ENCODE assay signal across 1 cellular context in genomic region chr2:63055510-63056308, GRCh38.
A peak's percentile ranks its signal among the peaks of the same experiment; 100 is the strongest.
TF ChIP-seq lines count a peak whose summit lies in the region.

No MANE protein-coding gene starts in this region.

TF ChIP-seq in H1, 55 proteins besides CTCF, POLR2A, EP300 and RAD21 (continued from another document):
- TF ChIP-seq EZH2 (IDR thresholded peaks at IDR 0.05; ENCODE audit: low read depth, low read length, severe bottlenecking) (peak; percentile 93), E2F6 (IDR thresholded peaks at IDR 0.05) (peak; percentile 67; the same call in 1 of the 2 replicates), SUZ12 (IDR thresholded peaks at IDR 0.05; ENCODE audit: low read length) (peak; percentile 91), NANOG (IDR thresholded peaks at IDR 0.05; ENCODE audit: insufficient read depth, low read depth, low read length, poor library complexity, severe bottlenecking) (no peak), CEBPB (IDR thresholded peaks at IDR 0.05; ENCODE audit: low read depth, low read length) (no peak), MAX (IDR thresholded peaks at IDR 0.05) (peak; percentile 68), ASH2L (IDR thresholded peaks at IDR 0.05; ENCODE audit: low read length) (peak; percentile 51), SIX5 (IDR thresholded peaks at IDR 0.05; ENCODE audit: low read depth, low read length) (no peak), SP4 (IDR thresholded peaks at IDR 0.05; ENCODE audit: low read length) (no peak)
TF ChIP-seq in H1: peak in this region for 6.
